In genomic region chr1:111628153-111628552, GRCh38 we compare ENCODE assay signal across 19 cellular contexts. TPM values are rescaled to one million over a fixed set of nuclear protein-coding genes. Genes with fewer than 3 reads are reported as not detected.
DNase-seq lines count a peak whose midpoint lies in the region; ATAC-seq and TF ChIP-seq lines count a peak whose summit lies in the region.
"Had no signal": no experiment of that assay in that cellular context is flagged by ENCODE, and none has a peak within 500 bp of the region (broad histone marks: within the 10 kb centered on the region; RNA-seq: fewer than 3 reads in every experiment).

No MANE protein-coding gene starts in this region.

- H3K4me3 Mint-ChIP-seq in activated CD4-positive, alpha-beta T cell treated with anti-CD3 and anti-CD28 coated beads, Interleukin-2, amount 10 ng/mL, durations not matched to agents 7 days and 5 days = peak overlapping the region; percentile 25
- peak overlapping the region; percentile 18 for H3K4me3 Mint-ChIP-seq in central memory CD8-positive, alpha-beta T cell
- H3K4me3 Mint-ChIP-seq in stimulated activated memory B cell treated with anti-CD40 and anti-IgM and Interleukin-4, amounts not matched to agents 10 μg/mL and 1 μg/mL and 100 μg/mL, for 72 hours = peak overlapping the region; percentile 59
- H3K4me3 Mint-ChIP-seq: endodermal cell, type B pancreatic cell had no signal

- H2AFZ ChIP-seq in OCI-LY1 (ENCODE audit: low read length) = no peak overlapping the region

- peak overlapping the region; percentile 29 for H3K4me3 ChIP-seq in OCI-LY1 (ENCODE audit: low read depth, low read length, poor library complexity, severe bottlenecking)
- H3K4me3 ChIP-seq: A549, smooth muscle cell had no signal

- peak overlapping the region; percentile 20 for H3K27ac Mint-ChIP-seq in activated CD4-positive, alpha-beta T cell treated with anti-CD3 and anti-CD28 coated beads, Interleukin-2, amount 10 ng/mL, durations not matched to agents 7 days and 5 days
- H3K27ac Mint-ChIP-seq in central memory CD8-positive, alpha-beta T cell (ENCODE audit: low read depth) = peak overlapping the region; percentile 54
- peak overlapping the region; percentile 38 for H3K27ac Mint-ChIP-seq in stimulated activated memory B cell treated with anti-CD40 and anti-IgM and Interleukin-4, amounts not matched to agents 10 μg/mL and 1 μg/mL and 100 μg/mL, for 72 hours
- H3K27ac Mint-ChIP-seq: endodermal cell, type B pancreatic cell had no signal

- peaks cover 76% of the 10 kb centered on the region for H3K4me1 ChIP-seq in OCI-LY1 (ENCODE audit: insufficient read depth, low read length, severe bottlenecking)
- H3K4me1 ChIP-seq: A549 had no signal

- H3K27me3 ChIP-seq in OCI-LY1 (ENCODE audit: insufficient read depth, low read length) = no peaks in the 10 kb centered on the region

- POLR2A ChIA-PET in activated CD4-positive, alpha-beta T cell treated with anti-CD3 and anti-CD28 coated beads, Interleukin-2, amount 10 ng/mL, durations not matched to agents 7 days and 5 days (lab: Charles Lee) = interaction anchor here (0.6 kb wide), 1 partner anchor 23 kb away, joined by 3 read pairs; no protein-coding TSS in a partner anchor

- H3F3A ChIP-seq in OCI-LY1 (ENCODE audit: insufficient read depth, low read length) = no peaks in the 10 kb centered on the region

- peak overlapping the region; percentile 38; the same call in 1 of the 2 replicates for H3K9ac ChIP-seq in OCI-LY1 (ENCODE audit: low read length)

- no peak for TF ChIP-seq CTCF in OCI-LY1 (IDR thresholded peaks at IDR 0.05; ENCODE audit: low read length)

- H3K27ac ChIP-seq in OCI-LY1 (ENCODE audit: low read depth, low read length, poor library complexity, severe bottlenecking) = peak overlapping the region; percentile 67
- H3K27ac ChIP-seq: A549 had no signal

- peaks cover 41% of the 10 kb centered on the region for H3K36me3 Mint-ChIP-seq in activated CD4-positive, alpha-beta T cell treated with anti-CD3 and anti-CD28 coated beads, Interleukin-2, amount 10 ng/mL, durations not matched to agents 7 days and 5 days (ENCODE audit: low read depth)
- peaks cover 26% of the 10 kb centered on the region for H3K36me3 Mint-ChIP-seq in central memory CD8-positive, alpha-beta T cell (ENCODE audit: insufficient read depth)
- H3K36me3 Mint-ChIP-seq in stimulated activated memory B cell treated with anti-CD40 and anti-IgM and Interleukin-4, amounts not matched to agents 10 μg/mL and 1 μg/mL and 100 μg/mL, for 72 hours = peaks cover 46% of the 10 kb centered on the region
- H3K36me3 Mint-ChIP-seq: type B pancreatic cell had no signal

- H3K27me3 Mint-ChIP-seq in activated CD4-positive, alpha-beta T cell treated with anti-CD3 and anti-CD28 coated beads, Interleukin-2, amount 10 ng/mL, durations not matched to agents 7 days and 5 days = no peaks in the 10 kb centered on the region
- H3K27me3 Mint-ChIP-seq in central memory CD8-positive, alpha-beta T cell = no peaks in the 10 kb centered on the region
- no peaks in the 10 kb centered on the region for H3K27me3 Mint-ChIP-seq in stimulated activated memory B cell treated with anti-CD40 and anti-IgM and Interleukin-4, amounts not matched to agents 10 μg/mL and 1 μg/mL and 100 μg/mL, for 72 hours
- H3K27me3 Mint-ChIP-seq: type B pancreatic cell had no signal

- H3K9me2 ChIP-seq in OCI-LY1 (ENCODE audit: low read depth, low read length) = no peaks in the 10 kb centered on the region

- no peaks in the 10 kb centered on the region for H3K36me3 ChIP-seq in OCI-LY1 (ENCODE audit: insufficient read depth, low read length)

- peak overlapping the region; percentile 60 for H3K4me2 ChIP-seq in OCI-LY1 (ENCODE audit: low read length)
- H3K4me2 ChIP-seq: A549, smooth muscle cell had no signal

- CTCF ChIA-PET in activated CD4-positive, alpha-beta T cell treated with anti-CD3 and anti-CD28 coated beads, Interleukin-2, amount 10 ng/mL, durations not matched to agents 7 days and 5 days (lab: Charles Lee) = interaction anchor here (0.7 to 1.7 kb wide), 6 partner anchors 9 to 120 kb away, joined by 3 to 5 read pairs (median 4); no protein-coding TSS in a partner anchor

- H4K20me1 ChIP-seq in OCI-LY1 (ENCODE audit: insufficient read depth, low read length) = no peaks in the 10 kb centered on the region

- no peaks in the 10 kb centered on the region for H3K9me3 ChIP-seq in OCI-LY1 (ENCODE audit: low read length)
- H3K9me3 ChIP-seq: A549 had no signal

- ATAC-seq in central memory CD8-positive, alpha-beta T cell (replicated peaks; ENCODE audit: extremely low read depth, poor library complexity, severe bottlenecking) = no peak
- no peak for ATAC-seq in stimulated activated memory B cell treated with anti-CD40 and anti-IgM and Interleukin-4, amounts not matched to agents 10 μg/mL and 1 μg/mL and 100 μg/mL, for 72 hours
- ATAC-seq in HG03469 (IDR thresholded peaks at IDR 0.05; ENCODE audit: unreplicated experiment) = no peak
- ATAC-seq: A549, left lobe of liver had no signal

- peaks cover 97% of the 10 kb centered on the region for H3K79me2 ChIP-seq in OCI-LY1 (ENCODE audit: insufficient read depth, low read length)

- no peaks in the 10 kb centered on the region for H3K9me3 Mint-ChIP-seq in activated CD4-positive, alpha-beta T cell treated with anti-CD3 and anti-CD28 coated beads, Interleukin-2, amount 10 ng/mL, durations not matched to agents 7 days and 5 days
- no peaks in the 10 kb centered on the region for H3K9me3 Mint-ChIP-seq in central memory CD8-positive, alpha-beta T cell
- no peaks in the 10 kb centered on the region for H3K9me3 Mint-ChIP-seq in stimulated activated memory B cell treated with anti-CD40 and anti-IgM and Interleukin-4, amounts not matched to agents 10 μg/mL and 1 μg/mL and 100 μg/mL, for 72 hours
- H3K9me3 Mint-ChIP-seq: endodermal cell, type B pancreatic cell had no signal

- peaks cover 82% of the 10 kb centered on the region for H3K4me1 Mint-ChIP-seq in activated CD4-positive, alpha-beta T cell treated with anti-CD3 and anti-CD28 coated beads, Interleukin-2, amount 10 ng/mL, durations not matched to agents 7 days and 5 days
- H3K4me1 Mint-ChIP-seq in central memory CD8-positive, alpha-beta T cell = peaks cover 69% of the 10 kb centered on the region
- H3K4me1 Mint-ChIP-seq in stimulated activated memory B cell treated with anti-CD40 and anti-IgM and Interleukin-4, amounts not matched to agents 10 μg/mL and 1 μg/mL and 100 μg/mL, for 72 hours = peaks cover 79% of the 10 kb centered on the region

- DNase-seq in activated CD4-positive, alpha-beta T cell treated with anti-CD3 and anti-CD28 coated beads, Interleukin-2, amount 10 ng/mL, durations not matched to agents 7 days and 5 days = no peak
- DNase-seq in activated CD4-positive, alpha-beta T cell treated with anti-CD3 and anti-CD28 coated beads, Interleukin-2, amount 50 U/mL, for 1 hour = no peak
- no peak for DNase-seq in central memory CD8-positive, alpha-beta T cell (ENCODE audit: low spot score in 2 of 2)
- DNase-seq in NCI-H1048 (lab: John Stamatoyannopoulos, UW) (no peak), C1 segment of cervical spinal cord (lab: John Stamatoyannopoulos, UW) (no peak)
- DNase-seq: activated CD4-positive, alpha-beta T cell treated with anti-CD3 and anti-CD28 coated beads for 4 hours; DMS79; endodermal cell; H7; head of caudate nucleus; NCI-H1436 treated with DMSO at 0.1 percent for 48 hours; NCI-H774 had no signal

RNA-seq across cellular contexts. Expression of gene RAP1A, which starts 8.6 kb away (rescaled TPM):
- 100 to 1,000 TPM; 128 to 130 TPM for total RNA-seq in activated CD4-positive, alpha-beta T cell treated with anti-CD3 and anti-CD28 coated beads, Interleukin-2, amount 10 ng/mL, durations not matched to agents 7 days and 5 days
